Comparison of ENCODE assay signal across 8 cellular contexts in genomic region chr15:40322531-40323238, GRCh38. TPM values are rescaled to one million over a fixed set of nuclear protein-coding genes. Genes with fewer than 3 reads are reported as not detected.
DNase-seq lines count a peak whose midpoint lies in the region; ATAC-seq, FAIRE-seq and TF ChIP-seq lines count a peak whose summit lies in the region.

No MANE protein-coding gene starts in this region.

- H3K4me1 Mint-ChIP-seq in activated CD4-positive, alpha-beta memory T cell treated with anti-CD3 and anti-CD28 coated beads, Interleukin-2, amount 10 ng/mL, durations not matched to agents 7 days and 5 days: peaks cover 29% of the 10 kb centered on the region

- no peaks in the 10 kb centered on the region for H3K9me3 ChIP-seq in stomach

- H3K4me3 ChIP-seq in iPS-11a (ENCODE audit: low read depth, low read length) (peak overlapping the region; percentile 17), stomach (peak overlapping the region; percentile 49 to 91 (median 86))

- no peak for TF ChIP-seq EP300 in stomach (IDR thresholded peaks at IDR 0.05)

- DNase-seq in NCI-H748 (lab: John Stamatoyannopoulos, UW; ENCODE audit: unreplicated experiment) (peak; percentile 14), NCI-H748 treated with DMSO at 0.1 percent for 48 hours (lab: John Stamatoyannopoulos, UW) (no peak), stomach (no peak), D721Med (ENCODE audit: insufficient read length, low spot score) (no peak), DMS53 treated with DMSO at 0.1 percent for 48 hours (lab: John Stamatoyannopoulos, UW; ENCODE audit: unreplicated experiment) (no peak)
- no peak for DNase-seq in activated CD4-positive, alpha-beta memory T cell treated with anti-CD3 and anti-CD28 coated beads, Interleukin-2, amount 10 ng/mL, durations not matched to agents 7 days and 5 days

- no peaks in the 10 kb centered on the region for H3K9me3 Mint-ChIP-seq in activated CD4-positive, alpha-beta memory T cell treated with anti-CD3 and anti-CD28 coated beads, Interleukin-2, amount 10 ng/mL, durations not matched to agents 7 days and 5 days

- WGBS in stomach, 5 donors: 38 to 67% (median 44%) methylated on average over 17 to 26 of the region's 26 CpGs

- POLR2A ChIA-PET in activated CD4-positive, alpha-beta memory T cell treated with anti-CD3 and anti-CD28 coated beads, Interleukin-2, amount 10 ng/mL, durations not matched to agents 7 days and 5 days (lab: Charles Lee): interaction anchor here (0.8 to 4.3 kb wide), 8 partner anchors 11 to 76 kb away, joined by 3 to 44 read pairs (median 4); partner anchors contain the start of genes CCDC9B, KNSTRN and PLCB2

- CTCF ChIA-PET in activated CD4-positive, alpha-beta memory T cell treated with anti-CD3 and anti-CD28 coated beads, Interleukin-2, amount 10 ng/mL, durations not matched to agents 7 days and 5 days (lab: Charles Lee): interaction anchor here (0.8 to 7.5 kb wide), 19 partner anchors 8 to 387 kb away, joined by 3 to 133 read pairs (median 5); partner anchors contain the start of genes ANKRD63, CCDC32, IVD and PLCB2

- no peak overlapping the region for H3K27ac Mint-ChIP-seq in activated CD4-positive, alpha-beta memory T cell treated with anti-CD3 and anti-CD28 coated beads, Interleukin-2, amount 10 ng/mL, durations not matched to agents 7 days and 5 days

- TF ChIP-seq POLR2A in stomach (IDR thresholded peaks at IDR 0.05): no peak

- no peak for FAIRE-seq in D721Med (lab: Jason Lieb, UNC)

- peaks cover 16% of the 10 kb centered on the region for H3K27me3 Mint-ChIP-seq in activated CD4-positive, alpha-beta memory T cell treated with anti-CD3 and anti-CD28 coated beads, Interleukin-2, amount 10 ng/mL, durations not matched to agents 7 days and 5 days

- peaks cover 6% of the 10 kb centered on the region for H3K36me3 Mint-ChIP-seq in activated CD4-positive, alpha-beta memory T cell treated with anti-CD3 and anti-CD28 coated beads, Interleukin-2, amount 10 ng/mL, durations not matched to agents 7 days and 5 days (ENCODE audit: low read depth)

- H3K27me3 ChIP-seq in stomach: no peaks in the 10 kb centered on the region

- no peak for ATAC-seq in GM19452 (IDR thresholded peaks at IDR 0.05; ENCODE audit: unreplicated experiment)

- H3K36me3 ChIP-seq in stomach: no peaks in the 10 kb centered on the region

- peak overlapping the region; percentile 67 to 92 (median 79) for H3K27ac ChIP-seq in stomach

- H3K4me1 ChIP-seq in stomach: peaks cover 10 to 48% (median 33%) of the 10 kb centered on the region in 4 donors

- intact Hi-C loops in stomach (cut with DNase I; ENCODE audit: low total_unique reads): no loop called here

- H3K4me3 Mint-ChIP-seq in activated CD4-positive, alpha-beta memory T cell treated with anti-CD3 and anti-CD28 coated beads, Interleukin-2, amount 10 ng/mL, durations not matched to agents 7 days and 5 days: peak overlapping the region; percentile 53

- TF ChIP-seq CTCF in stomach (IDR thresholded peaks at IDR 0.05): no peak
- TF ChIP-seq CTCF in D721Med (IDR thresholded peaks at IDR 0.05; ENCODE audit: insufficient read depth, missing control alignments): no peak

RNA-seq across cellular contexts. Expression of gene INAFM2, which starts 0.8 kb away (rescaled TPM):
- 1 to 10 TPM; 8.7 to 8.9 TPM for total RNA-seq in activated CD4-positive, alpha-beta memory T cell treated with anti-CD3 and anti-CD28 coated beads, Interleukin-2, amount 10 ng/mL, durations not matched to agents 7 days and 5 days
- total RNA-seq in stomach: 10 to 100 TPM; 16.4 to 65.2 (median 21.6) TPM
- polyA plus RNA-seq in stomach: 10 to 100 TPM in 1 of 3 donors, 1 to 10 TPM in 2; 3.4 to 20.5 (median 8.8) TPM

RNA-seq across cellular contexts. Expression of gene PLCB2, which starts 14.9 kb away (rescaled TPM):
- total RNA-seq in activated CD4-positive, alpha-beta memory T cell treated with anti-CD3 and anti-CD28 coated beads, Interleukin-2, amount 10 ng/mL, durations not matched to agents 7 days and 5 days: 100 to 1,000 TPM; 140 TPM
- total RNA-seq in stomach: 10 to 100 TPM in 3 of 5 donors, 1 to 10 TPM in 2; 3.5 to 12.5 (median 11.7) TPM
- polyA plus RNA-seq in stomach: 1 to 10 TPM; 5.3 to 5.6 (median 5.4) TPM

RNA-seq across cellular contexts. Expression of gene CCDC9B, which starts 18.1 kb away (rescaled TPM):
- 1 to 10 TPM; 2.0 to 2.6 TPM for total RNA-seq in activated CD4-positive, alpha-beta memory T cell treated with anti-CD3 and anti-CD28 coated beads, Interleukin-2, amount 10 ng/mL, durations not matched to agents 7 days and 5 days
- 10 to 100 TPM in 4 of 5 donors, under 1 TPM in 1; 0.58 to 39.3 (median 21.1) TPM for total RNA-seq in stomach
- polyA plus RNA-seq in stomach: 1 to 10 TPM; 2.9 to 9.7 (median 8.2) TPM

RNA-seq across cellular contexts. Expression of gene PHGR1, which starts 28.1 kb away (rescaled TPM):
- not detected for total RNA-seq in activated CD4-positive, alpha-beta memory T cell treated with anti-CD3 and anti-CD28 coated beads, Interleukin-2, amount 10 ng/mL, durations not matched to agents 7 days and 5 days
- 1,000 to 10,000 TPM in 1 of 5 donors, 10 to 100 TPM in 2, 1 to 10 TPM in 1, not detected in 1; 4.7 to 1,748 (median 37.2) TPM for total RNA-seq in stomach
- 1,000 to 10,000 TPM in 1 of 3 donors, 100 to 1,000 TPM in 2; 132 to 2,907 (median 156) TPM for polyA plus RNA-seq in stomach

RNA-seq across cellular contexts. Expression of gene DISP2, which starts 35.3 kb away (rescaled TPM):
- under 1 TPM; 0.03 to 0.18 TPM for total RNA-seq in activated CD4-positive, alpha-beta memory T cell treated with anti-CD3 and anti-CD28 coated beads, Interleukin-2, amount 10 ng/mL, durations not matched to agents 7 days and 5 days
- total RNA-seq in stomach: 10 to 100 TPM in 1 of 5 donors, under 1 TPM in 3, not detected in 1; 0.29 to 10.1 (median 0.48) TPM
- 1 to 10 TPM in 1 of 3 donors, under 1 TPM in 2; 0.15 to 1.7 (median 0.93) TPM for polyA plus RNA-seq in stomach

Comparison
In these comparisons a context has a peak if more than half of its experiments do, and no peak if none do; other contexts are left out.
1. RNA of gene PLCB2, which starts 14.9 kb away (total RNA-seq): 140 TPM in activated CD4-positive, alpha-beta memory T cell treated with anti-CD3 and anti-CD28 coated beads, Interleukin-2, amount 10 ng/mL, durations not matched to agents 7 days and 5 days; 3.5 to 12.5 TPM in stomach; every median in the first group is over 10 times any median in the second.